8 cellular contexts compared by ENCODE assay signal in genomic region chr16:89720520-89720858, GRCh38. TPM values are rescaled to one million over a fixed set of nuclear protein-coding genes. Genes with fewer than 3 reads are reported as not detected.
DNase-seq lines count a peak whose midpoint lies in the region; ATAC-seq and TF ChIP-seq lines count a peak whose summit lies in the region.

No MANE protein-coding gene starts in this region.

- CTCF ChIA-PET in BJ (lab: Yijun Ruan, JAX), result interaction anchor here (0.6 to 1.7 kb wide), 3 partner anchors 16 to 31 kb away, joined by 3 to 9 read pairs (median 4); no protein-coding TSS in a partner anchor

- H3K36me3 ChIP-seq in BJ (ENCODE audit: control insufficient read depth, insufficient read depth, low read length) (peaks cover 19% of the 10 kb centered on the region), smooth muscle cell (ENCODE audit: low read depth) (no peaks in the 10 kb centered on the region)

- no peaks in the 10 kb centered on the region for H3K27me3 ChIP-seq in BJ (ENCODE audit: control insufficient read depth, insufficient read depth, low read length)
- no peaks in the 10 kb centered on the region for H3K27me3 ChIP-seq in smooth muscle cell (ENCODE audit: low read depth)

- peak overlapping the region; percentile 98 for H3K27ac ChIP-seq in angular gyrus (ENCODE audit: low read depth, low read length)
- peak overlapping the region; percentile 86 for H3K27ac ChIP-seq in smooth muscle cell (ENCODE audit: low read depth)

- TF ChIP-seq CTCF in BJ (IDR thresholded peaks at IDR 0.05; ENCODE audit: insufficient read depth, low read depth, low read length) (no peak), smooth muscle cell (IDR thresholded peaks at IDR 0.05; ENCODE audit: borderline replicate concordance, insufficient read depth, poor library complexity, severe bottlenecking) (no peak), GM13977 (IDR thresholded peaks at IDR 0.05; ENCODE audit: extremely low read depth, insufficient read depth, missing control alignments) (no peak)

- peak overlapping the region; percentile 100 for H3K4me2 ChIP-seq in smooth muscle cell

- in situ Hi-C loops in GM13977 (cut with MboI; ENCODE audit: low pct_unique_long_range_greater_than_20kb, low sequenced_read_pairs, unreplicated experiment), result no loop called here

- peaks cover 15% of the 10 kb centered on the region for H3K4me1 ChIP-seq in smooth muscle cell (ENCODE audit: low read depth)

- peaks cover 32% of the 10 kb centered on the region for H3K79me2 ChIP-seq in smooth muscle cell (ENCODE audit: low read depth)

- peak; percentile 7 for ATAC-seq in GM19351 (IDR thresholded peaks at IDR 0.05; ENCODE audit: unreplicated experiment)
- ATAC-seq in HG03460 (IDR thresholded peaks at IDR 0.05; ENCODE audit: unreplicated experiment), result peak; percentile 3

- H3F3A ChIP-seq in smooth muscle cell (ENCODE audit: low read depth), result peaks cover 12% of the 10 kb centered on the region

- H3K9me3 ChIP-seq in iPS-18c (ENCODE audit: control insufficient read depth, insufficient read depth, low read length) (no peaks in the 10 kb centered on the region), smooth muscle cell (replicated peaks; ENCODE audit: low read depth) (no peaks in the 10 kb centered on the region)

- under 1% methylated on average over 37 of the region's 39 CpGs for WGBS in smooth muscle cell (ENCODE audit: low lambda C conversion rate)

- no peak for DNase-seq in BJ (ENCODE audit: low read depth)
- DNase-seq in smooth muscle cell (lab: John Stamatoyannopoulos, UW; ENCODE audit: unreplicated experiment), result peak; percentile 72
- DNase-seq in RKO (ENCODE audit: low spot score), result no peak
- DNase-seq in GM13977 (ENCODE audit: low spot score), result no peak

- peak overlapping the region; percentile 83 for H3K9ac ChIP-seq in smooth muscle cell (ENCODE audit: low read depth)

- H4K20me1 ChIP-seq in smooth muscle cell (ENCODE audit: low read depth), result peaks cover 40% of the 10 kb centered on the region

- H3K4me3 ChIP-seq in BJ (ENCODE audit: low read depth, low read length), result peak overlapping the region; percentile 58
- peak overlapping the region; percentile 70 for H3K4me3 ChIP-seq in iPS-18c (ENCODE audit: insufficient read depth, low read depth, low read length)
- peak overlapping the region; percentile 100 for H3K4me3 ChIP-seq in smooth muscle cell

- peak overlapping the region; percentile 84 for H2AFZ ChIP-seq in smooth muscle cell (ENCODE audit: low read depth)

- POLR2A ChIA-PET in BJ (lab: Charles Lee), result interaction anchor here (0.6 kb wide), 1 partner anchor 153 kb away, joined by 4 read pairs; the partner anchor contains the start of gene TCF25

RNA-seq across cellular contexts. Expression of gene VPS9D1, which starts 0.2 kb away (rescaled TPM):
- polyA plus RNA-seq in BJ (2011; rRNA removed) (8.3 and 15.6 TPM in 2 replicates), smooth muscle cell (13.0 and 15.7 TPM in 2 replicates)
- 7.6 and 7.7 TPM in 2 replicates for polyA minus RNA-seq in BJ (2011; rRNA and poly(A)+ RNA removed)
- 6.7 and 10.6 TPM in 2 replicates for total RNA-seq in smooth muscle cell

RNA-seq across cellular contexts. Expression of gene ZNF276, which starts 0.8 kb away (rescaled TPM):
- polyA plus RNA-seq in BJ (2011; rRNA removed) (5.6 and 8.5 TPM in 2 replicates), smooth muscle cell (11.0 and 11.7 TPM in 2 replicates)
- polyA minus RNA-seq in BJ (2011; rRNA and poly(A)+ RNA removed), result 7.9 and 8.9 TPM in 2 replicates
- 5.3 and 8.0 TPM in 2 replicates for total RNA-seq in smooth muscle cell

RNA-seq across cellular contexts. Expression of gene SPATA2L, which starts 19.0 kb away (rescaled TPM):
- polyA plus RNA-seq in BJ (2011; rRNA removed), result 2.8 and 5.3 TPM in 2 replicates
- polyA minus RNA-seq in BJ (2011; rRNA and poly(A)+ RNA removed), result 3.3 and 3.7 TPM in 2 replicates
- total RNA-seq in smooth muscle cell, result 7.8 and 10.2 TPM in 2 replicates
- polyA plus RNA-seq in smooth muscle cell, result 14.1 and 16.5 TPM in 2 replicates

RNA-seq across cellular contexts. Expression of gene CDK10, which starts 34.0 kb away (rescaled TPM):
- polyA plus RNA-seq in BJ (2011; rRNA removed), result 31.5 and 56.0 TPM in 2 replicates
- polyA minus RNA-seq in BJ (2011; rRNA and poly(A)+ RNA removed), result 16.2 and 20.0 TPM in 2 replicates
- 22.2 and 24.4 TPM in 2 replicates for total RNA-seq in smooth muscle cell
- 77.0 and 84.9 TPM in 2 replicates for polyA plus RNA-seq in smooth muscle cell
